Comparison of ENCODE assay signal across 8 cellular contexts in the genomic region with DNA sequence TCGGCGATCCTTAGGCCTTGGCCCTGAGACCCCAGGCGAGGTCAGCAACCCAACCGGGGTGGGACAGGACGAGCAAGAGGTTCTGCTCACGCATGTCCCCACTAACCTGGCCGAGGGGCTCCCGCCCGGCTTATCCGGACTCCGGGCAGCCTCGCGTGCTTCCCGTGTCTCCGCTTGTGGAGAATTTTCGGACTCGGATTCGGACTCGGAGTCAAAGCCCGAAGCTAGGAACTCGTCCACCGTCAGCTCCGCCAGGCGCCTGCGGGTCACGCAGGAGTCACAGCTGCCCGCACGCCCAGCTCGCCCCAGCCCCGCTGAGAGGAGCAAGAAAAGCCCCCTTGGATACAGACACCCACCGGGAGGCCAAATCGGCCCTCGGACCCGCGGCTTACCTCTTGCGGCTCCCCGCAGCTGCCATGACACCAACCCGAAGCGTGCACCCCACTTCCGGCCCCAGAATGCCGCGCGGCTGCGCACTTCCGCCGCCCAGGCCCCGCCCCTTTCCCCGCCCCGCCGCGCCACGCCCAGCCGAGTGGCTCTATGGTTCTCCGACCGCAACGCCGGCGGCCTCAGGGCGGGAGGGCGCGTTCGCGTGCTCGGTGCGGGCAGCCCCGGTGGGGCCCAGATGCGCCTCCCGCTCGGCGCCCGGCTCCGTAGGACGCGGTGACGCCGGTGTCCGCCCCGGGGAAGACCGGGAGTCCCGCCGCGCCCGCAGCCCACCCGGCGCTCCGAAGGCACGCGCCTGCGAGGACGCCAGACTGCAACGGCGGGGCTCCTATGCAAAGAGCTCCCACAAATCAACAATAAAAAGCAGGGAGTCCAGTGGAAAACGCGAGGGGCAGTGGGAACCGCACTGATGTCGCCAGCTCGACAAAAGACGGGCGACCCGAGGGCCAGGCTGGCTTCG. TPM values are rescaled to one million over a fixed set of nuclear protein-coding genes. Genes with fewer than 3 reads are reported as not detected.
DNase-seq lines count a peak whose midpoint lies in the region; ATAC-seq and TF ChIP-seq lines count a peak whose summit lies in the region.

Gene NOC2L (minus strand): TSS at position 434 of the 907 bp plus-strand sequence. CDS start 16 bp downstream, at position 418.

- H3K9me3 ChIP-seq in HUES64 (ENCODE audit: insufficient read depth, low read depth, low read length), result no peaks in the 10 kb centered on the region
- no peaks in the 10 kb centered on the region for H3K9me3 ChIP-seq in Panc1 (ENCODE audit: control insufficient read depth, insufficient read depth, low read depth, low read length)

- H3K27me3 Mint-ChIP-seq in activated T-cell treated with anti-CD3 and anti-CD28 coated beads, Interleukin-2, amount 50 U/mL, for 24 hours, result no peaks in the 10 kb centered on the region

- TSS peak; percentile 87 for BruUV-seq in Panc1 (replicated peaks; lab: Mats Ljungman, UMichigan)

- peaks cover 66% of the 10 kb centered on the region for H3K36me3 Mint-ChIP-seq in activated T-cell treated with anti-CD3 and anti-CD28 coated beads, Interleukin-2, amount 50 U/mL, for 24 hours (ENCODE audit: low read depth)

- H3K36me3 ChIP-seq in HUES64 (ENCODE audit: insufficient read depth, low read length) (peaks cover 51% of the 10 kb centered on the region), Panc1 (ENCODE audit: control insufficient read depth, insufficient read depth, low read length) (peaks cover 15% of the 10 kb centered on the region)

- H3K27ac Mint-ChIP-seq in activated T-cell treated with anti-CD3 and anti-CD28 coated beads, Interleukin-2, amount 50 U/mL, for 24 hours, result peak within 1 kb of the TSS; percentile 91

- no peak for TF ChIP-seq CTCF in Panc1 (IDR thresholded peaks at IDR 0.05)

- H3K27me3 ChIP-seq in HUES64 (ENCODE audit: insufficient read depth, low read length) (peaks cover 19% of the 10 kb centered on the region), Panc1 (ENCODE audit: control insufficient read depth, insufficient read depth, low read length) (no peaks in the 10 kb centered on the region)

- H3K27ac ChIP-seq in HUES64 (ENCODE audit: low read depth, low read length) (peak within 1 kb of the TSS; percentile 40; the same call in 1 of the 2 replicates), Panc1 (ENCODE audit: low read length) (peak within 1 kb of the TSS; percentile 95)

- POLR2A ChIA-PET in Panc1 (lab: Charles Lee), result interaction anchor here (0.5 kb wide), 1 partner anchor 26 kb away, joined by 12 read pairs; no protein-coding TSS in a partner anchor

- peak; percentile 85 for DNase-seq in COR-L47 (lab: John Stamatoyannopoulos, UW)
- no peak for DNase-seq in Panc1 (ENCODE audit: low read depth, low spot score)
- DNase-seq in activated T-cell treated with anti-CD3 and anti-CD28 coated beads, Interleukin-2, amount 50 U/mL, for 24 hours, result peak; percentile 100
- peak; percentile 90 for DNase-seq in myocyte (ENCODE audit: low read depth)
- peak; percentile 91 to 97 for DNase-seq in stimulated activated CD8-positive, alpha-beta memory T cell treated with anti-CD3 and anti-CD28 coated beads, Interleukin-7, amount 100 ng/mL, for 48 hours (ENCODE audit: extremely low read depth in 1 of 2, low read depth in 1 of 2)

- H3K9ac ChIP-seq in HUES64 (ENCODE audit: low read depth, low read length), result peak within 1 kb of the TSS; percentile 75

- peak within 1 kb of the TSS; percentile 95 for H3K4me3 Mint-ChIP-seq in activated T-cell treated with anti-CD3 and anti-CD28 coated beads, Interleukin-2, amount 50 U/mL, for 24 hours

- H3K4me1 Mint-ChIP-seq in activated T-cell treated with anti-CD3 and anti-CD28 coated beads, Interleukin-2, amount 50 U/mL, for 24 hours (ENCODE audit: low read depth), result peaks cover 26% of the 10 kb centered on the region

- 4% methylated on average over 101 of the region's 101 CpGs for WGBS in HUES64

- peak within 1 kb of the TSS; percentile 85 for H3K4me3 ChIP-seq in HUES64 (ENCODE audit: low read length)
- peak within 1 kb of the TSS; percentile 85 to 99 for H3K4me3 ChIP-seq in Panc1 (ENCODE audit: low read depth in 2 of 2, low read length in 2 of 2)

- ATAC-seq in GM21360 (IDR thresholded peaks at IDR 0.05; ENCODE audit: unreplicated experiment), result peak; percentile 65
- ATAC-seq in Panc1, result peak; percentile 89
- ATAC-seq in esophagus mucosa, result peak; percentile 88

- in situ Hi-C loops in Panc1 (cut with HindIII; ENCODE audit: low pct_unique_long_range_greater_than_20kb, low sequenced_read_pairs), result no loop called here

- CTCF ChIA-PET in Panc1 (lab: Charles Lee), result interaction anchor here (0.6 kb wide), 1 partner anchor 17 kb away, joined by 3 read pairs; no protein-coding TSS in a partner anchor

- H3K9me3 Mint-ChIP-seq in activated T-cell treated with anti-CD3 and anti-CD28 coated beads, Interleukin-2, amount 50 U/mL, for 24 hours, result no peaks in the 10 kb centered on the region

- H3K4me1 ChIP-seq in HUES64 (ENCODE audit: insufficient read depth, low read length) (no peaks in the 10 kb centered on the region), Panc1 (ENCODE audit: control insufficient read depth, insufficient read depth, low read length) (peaks cover 7% of the 10 kb centered on the region)

- intact Hi-C loops in Panc1 (cut with micrococcal nuclease; ENCODE audit: unreplicated experiment), result no loop called here

RNA-seq across cellular contexts. Expression of gene NOC2L, which starts in this region (rescaled TPM):
- 81.8 TPM for polyA plus RNA-seq in HUES64 (2013, experiment 1 of 2)
- polyA plus RNA-seq in HUES64 (2013, experiment 2 of 2), result 71.3 TPM
- total RNA-seq in Panc1 (2021; ENCODE audit: unreplicated experiment) (193 TPM), esophagus mucosa (68.1 TPM), myocyte (70.2 and 71.9 TPM in 2 replicates)
- 179 TPM for polyA plus RNA-seq in Panc1 (2012; ENCODE audit: insufficient read length)
- 54.9 TPM for polyA plus RNA-seq in myocyte (2012)
